In genomic region chr7:77504951-77505350, GRCh38 we compare ENCODE assay signal across 35 cellular contexts.
"Had no signal": no experiment of that assay in that cellular context is flagged by ENCODE, and none has a peak within 500 bp of the region (broad histone marks: within the 10 kb centered on the region; RNA-seq: fewer than 3 reads in every experiment).

No MANE protein-coding gene starts in this region.

- DNase-seq: activated B cell treated with CpG ODN at 0.5 μM for 24 hours; activated CD4-positive, alpha-beta T cell treated with anti-CD3 and anti-CD28 coated beads for 4 hours; activated CD4-positive, CD25-positive, alpha-beta regulatory T cell treated with anti-CD3 and anti-CD28 coated beads, Interleukin-2, amount 50 U/mL, for 72 hours; activated CD8-positive, alpha-beta T cell treated with anti-CD3 and anti-CD28 coated beads for 36 hours; activated effector memory CD4-positive, alpha-beta T cell treated with anti-CD3 and anti-CD28 coated beads, Interleukin-2, amount 50 U/mL, for 16 hours; activated naive CD4-positive, alpha-beta T cell; activated naive CD4-positive, alpha-beta T cell treated with anti-CD3 and anti-CD28 coated beads, Interleukin-2, amount 50 U/mL, for 16 hours; activated naive CD8-positive, alpha-beta T cell treated with anti-CD3 and anti-CD28 coated beads, Interleukin-2, amount 10 ng/mL, durations not matched to agents 7 days and 5 days; activated T-cell treated with anti-CD3 and anti-CD28 coated beads, Interleukin-2, amount 50 U/mL, for 1 hour; activated T-cell treated with anti-CD3 and anti-CD28 coated beads, Interleukin-2, amount 50 U/mL, for 72 hours; amygdala; NCI-H1092 treated with DMSO at 0.1 percent for 48 hours; NCI-H1417; NCI-H146; NCI-H187; NCI-H2029 treated with DMSO at 0.1 percent for 48 hours; NCI-H2107; NCI-H2171; NCI-H510A; NCI-H526; NCI-H748 treated with DMSO at 0.1 percent for 48 hours; NK-92 treated with Interleukin-12 subunit alpha and Interleukin-12 subunit beta, amount 100 ng/mL, for 24 hours; PC-3; Peyer's patch; RPMI8226; SHP77 treated with DMSO at 0.1 percent for 48 hours; SW 1271; T-helper 1 cell; T-helper 2 cell; T-helper 9 cell had no signal

- H3K9me3 Mint-ChIP-seq: activated B cell treated with CpG ODN at 0.5 μM for 24 hours; activated CD8-positive, alpha-beta T cell treated with anti-CD3 and anti-CD28 coated beads for 36 hours; activated T-cell treated with anti-CD3 and anti-CD28 coated beads, Interleukin-2, amount 50 U/mL, for 72 hours; activated T-helper 17 cell treated with anti-CD3 and anti-CD28 coated beads, Interleukin-2, amount 50 U/mL, for 72 hours had no signal

- H3K4me3 Mint-ChIP-seq: activated B cell treated with CpG ODN at 0.5 μM for 24 hours; activated CD8-positive, alpha-beta T cell treated with anti-CD3 and anti-CD28 coated beads for 36 hours; activated naive CD8-positive, alpha-beta T cell treated with anti-CD3 and anti-CD28 coated beads, Interleukin-2, amount 10 ng/mL, durations not matched to agents 7 days and 5 days; activated T-cell treated with anti-CD3 and anti-CD28 coated beads, Interleukin-2, amount 50 U/mL, for 72 hours; activated T-helper 17 cell treated with anti-CD3 and anti-CD28 coated beads, Interleukin-2, amount 50 U/mL, for 72 hours had no signal

- H3K27ac Mint-ChIP-seq: activated B cell treated with CpG ODN at 0.5 μM for 24 hours; activated CD8-positive, alpha-beta T cell treated with anti-CD3 and anti-CD28 coated beads for 36 hours; activated naive CD8-positive, alpha-beta T cell treated with anti-CD3 and anti-CD28 coated beads, Interleukin-2, amount 10 ng/mL, durations not matched to agents 7 days and 5 days; activated T-cell treated with anti-CD3 and anti-CD28 coated beads, Interleukin-2, amount 50 U/mL, for 72 hours; activated T-helper 17 cell treated with anti-CD3 and anti-CD28 coated beads, Interleukin-2, amount 50 U/mL, for 72 hours had no signal

- H3K36me3 Mint-ChIP-seq: activated naive CD8-positive, alpha-beta T cell treated with anti-CD3 and anti-CD28 coated beads, Interleukin-2, amount 10 ng/mL, durations not matched to agents 7 days and 5 days had no signal

- H3K27me3 Mint-ChIP-seq: activated B cell treated with CpG ODN at 0.5 μM for 24 hours; activated CD8-positive, alpha-beta T cell treated with anti-CD3 and anti-CD28 coated beads for 36 hours; activated T-helper 17 cell treated with anti-CD3 and anti-CD28 coated beads, Interleukin-2, amount 50 U/mL, for 72 hours had no signal

- H3K4me1 Mint-ChIP-seq: activated B cell treated with CpG ODN at 0.5 μM for 24 hours; activated naive CD8-positive, alpha-beta T cell treated with anti-CD3 and anti-CD28 coated beads, Interleukin-2, amount 10 ng/mL, durations not matched to agents 7 days and 5 days; activated T-helper 17 cell treated with anti-CD3 and anti-CD28 coated beads, Interleukin-2, amount 50 U/mL, for 72 hours had no signal

- H3K9me3 ChIP-seq: ascending aorta, Peyer's patch had no signal

- H3K27me3 ChIP-seq: cardiac muscle cell, Peyer's patch had no signal

- ATAC-seq: activated CD8-positive, alpha-beta T cell treated with anti-CD3 and anti-CD28 coated beads for 36 hours; activated T-cell treated with anti-CD3 and anti-CD28 coated beads, Interleukin-2, amount 50 U/mL, for 72 hours; activated T-helper 17 cell treated with anti-CD3 and anti-CD28 coated beads, Interleukin-2, amount 50 U/mL, for 72 hours; K562; PC-3 had no signal

- H3K27ac ChIP-seq: ascending aorta, cardiac muscle cell, Peyer's patch, VCaP had no signal
